Comparison of ENCODE assay signal across 1 cellular context in genomic region chr17:75111777-75112176, GRCh38.
TF ChIP-seq lines count a peak whose summit lies in the region.

No MANE protein-coding gene starts in this region.

TF ChIP-seq in HepG2, 621 proteins besides CTCF, POLR2A, EP300 and RAD21:
- no peak for TF ChIP-seq TOPORS (CRISPR knock-in tag; IDR thresholded peaks at IDR 0.05)
- no peak for TF ChIP-seq JDP2 (CRISPR knock-in tag; IDR thresholded peaks at IDR 0.05; ENCODE audit: borderline replicate concordance)
- TF ChIP-seq HBP1 (CRISPR knock-in tag; IDR thresholded peaks at IDR 0.05; ENCODE audit: low read depth) = no peak
- TF ChIP-seq ZNF224 (CRISPR knock-in tag; IDR thresholded peaks at IDR 0.05) = no peak
- TF ChIP-seq NFATC3 (CRISPR knock-in tag; IDR thresholded peaks at IDR 0.05) = no peak
- no peak for TF ChIP-seq PAWR (CRISPR knock-in tag; IDR thresholded peaks at IDR 0.05; ENCODE audit: borderline replicate concordance)
- no peak for TF ChIP-seq KDM5B (CRISPR knock-in tag; IDR thresholded peaks at IDR 0.05; ENCODE audit: borderline replicate concordance)
- TF ChIP-seq, protein P1, sequence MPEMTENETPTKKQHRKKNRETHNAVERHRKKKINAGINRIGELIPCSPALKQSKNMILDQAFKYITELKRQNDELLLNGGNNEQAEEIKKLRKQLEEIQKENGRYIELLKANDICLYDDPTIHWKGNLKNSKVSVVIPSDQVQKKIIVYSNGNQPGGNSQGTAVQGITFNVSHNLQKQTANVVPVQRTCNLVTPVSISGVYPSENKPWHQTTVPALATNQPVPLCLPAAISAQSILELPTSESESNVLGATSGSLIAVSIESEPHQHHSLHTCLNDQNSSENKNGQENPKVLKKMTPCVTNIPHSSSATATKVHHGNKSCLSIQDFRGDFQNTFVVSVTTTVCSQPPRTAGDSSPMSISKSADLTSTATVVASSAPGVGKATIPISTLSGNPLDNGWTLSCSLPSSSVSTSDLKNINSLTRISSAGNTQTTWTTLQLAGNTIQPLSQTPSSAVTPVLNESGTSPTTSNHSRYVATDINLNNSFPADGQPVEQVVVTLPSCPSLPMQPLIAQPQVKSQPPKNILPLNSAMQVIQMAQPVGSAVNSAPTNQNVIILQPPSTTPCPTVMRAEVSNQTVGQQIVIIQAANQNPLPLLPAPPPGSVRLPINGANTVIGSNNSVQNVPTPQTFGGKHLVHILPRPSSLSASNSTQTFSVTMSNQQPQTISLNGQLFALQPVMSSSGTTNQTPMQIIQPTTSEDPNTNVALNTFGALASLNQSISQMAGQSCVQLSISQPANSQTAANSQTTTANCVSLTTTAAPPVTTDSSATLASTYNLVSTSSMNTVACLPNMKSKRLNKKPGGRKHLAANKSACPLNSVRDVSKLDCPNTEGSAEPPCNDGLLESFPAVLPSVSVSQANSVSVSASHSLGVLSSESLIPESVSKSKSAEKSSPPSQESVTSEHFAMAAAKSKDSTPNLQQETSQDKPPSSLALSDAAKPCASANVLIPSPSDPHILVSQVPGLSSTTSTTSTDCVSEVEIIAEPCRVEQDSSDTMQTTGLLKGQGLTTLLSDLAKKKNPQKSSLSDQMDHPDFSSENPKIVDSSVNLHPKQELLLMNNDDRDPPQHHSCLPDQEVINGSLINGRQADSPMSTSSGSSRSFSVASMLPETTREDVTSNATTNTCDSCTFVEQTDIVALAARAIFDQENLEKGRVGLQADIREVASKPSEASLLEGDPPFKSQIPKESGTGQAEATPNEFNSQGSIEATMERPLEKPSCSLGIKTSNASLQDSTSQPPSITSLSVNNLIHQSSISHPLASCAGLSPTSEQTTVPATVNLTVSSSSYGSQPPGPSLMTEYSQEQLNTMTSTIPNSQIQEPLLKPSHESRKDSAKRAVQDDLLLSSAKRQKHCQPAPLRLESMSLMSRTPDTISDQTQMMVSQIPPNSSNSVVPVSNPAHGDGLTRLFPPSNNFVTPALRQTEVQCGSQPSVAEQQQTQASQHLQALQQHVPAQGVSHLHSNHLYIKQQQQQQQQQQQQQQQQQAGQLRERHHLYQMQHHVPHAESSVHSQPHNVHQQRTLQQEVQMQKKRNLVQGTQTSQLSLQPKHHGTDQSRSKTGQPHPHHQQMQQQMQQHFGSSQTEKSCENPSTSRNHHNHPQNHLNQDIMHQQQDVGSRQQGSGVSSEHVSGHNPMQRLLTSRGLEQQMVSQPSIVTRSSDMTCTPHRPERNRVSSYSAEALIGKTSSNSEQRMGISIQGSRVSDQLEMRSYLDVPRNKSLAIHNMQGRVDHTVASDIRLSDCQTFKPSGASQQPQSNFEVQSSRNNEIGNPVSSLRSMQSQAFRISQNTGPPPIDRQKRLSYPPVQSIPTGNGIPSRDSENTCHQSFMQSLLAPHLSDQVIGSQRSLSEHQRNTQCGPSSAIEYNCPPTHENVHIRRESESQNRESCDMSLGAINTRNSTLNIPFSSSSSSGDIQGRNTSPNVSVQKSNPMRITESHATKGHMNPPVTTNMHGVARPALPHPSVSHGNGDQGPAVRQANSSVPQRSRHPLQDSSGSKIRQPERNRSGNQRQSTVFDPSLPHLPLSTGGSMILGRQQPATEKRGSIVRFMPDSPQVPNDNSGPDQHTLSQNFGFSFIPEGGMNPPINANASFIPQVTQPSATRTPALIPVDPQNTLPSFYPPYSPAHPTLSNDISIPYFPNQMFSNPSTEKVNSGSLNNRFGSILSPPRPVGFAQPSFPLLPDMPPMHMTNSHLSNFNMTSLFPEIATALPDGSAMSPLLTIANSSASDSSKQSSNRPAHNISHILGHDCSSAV (CRISPR knock-in tag; IDR thresholded peaks at IDR 0.05; ENCODE audit: borderline replicate concordance) = no peak
- TF ChIP-seq NFYB (CRISPR knock-in tag; IDR thresholded peaks at IDR 0.05) = no peak
- no peak for TF ChIP-seq HNF4A (CRISPR knock-in tag; IDR thresholded peaks at IDR 0.05)
- no peak for TF ChIP-seq HMGA1 (CRISPR knock-in tag; conservative IDR thresholded peaks at IDR 0.05)
- TF ChIP-seq GABPA (IDR thresholded peaks at IDR 0.05; ENCODE audit: low read depth, low read length) = no peak
- no peak for TF ChIP-seq GABPA (CRISPR knock-in tag; IDR thresholded peaks at IDR 0.05; ENCODE audit: low read depth)
- TF ChIP-seq ZFP36 (IDR thresholded peaks at IDR 0.05; ENCODE audit: borderline replicate concordance, low read depth, low read length, partially characterized antibody) = no peak
- TF ChIP-seq ZNF879 (CRISPR knock-in tag; IDR thresholded peaks at IDR 0.05) = no peak
TF ChIP-seq in HepG2: peak in this region for 0.
